In the genomic region with DNA sequence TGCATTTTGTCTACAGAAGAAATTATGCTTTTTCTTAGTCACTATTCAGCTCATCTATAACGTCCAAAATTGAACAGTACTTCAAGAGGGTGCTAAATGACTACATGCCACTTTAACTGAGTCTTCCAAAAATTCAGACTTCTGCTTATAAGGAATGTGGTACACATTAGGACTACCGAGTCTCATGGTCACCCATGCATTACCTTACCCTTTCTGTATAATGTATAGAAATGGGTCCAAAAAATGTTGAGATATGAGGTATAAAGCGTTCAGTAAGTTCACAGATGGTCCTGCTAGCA, we compare ENCODE assay signal across 29 cellular contexts.
DNase-seq lines count a peak whose midpoint lies in the region; ATAC-seq, FAIRE-seq and TF ChIP-seq lines count a peak whose summit lies in the region.
"Had no signal": no experiment of that assay in that cellular context is flagged by ENCODE, and none has a peak within 500 bp of the region (broad histone marks: within the 10 kb centered on the region; RNA-seq: fewer than 3 reads in every experiment).

No MANE protein-coding gene starts in this region.

- no peaks in the 10 kb centered on the region for H3K27me3 Mint-ChIP-seq in T-helper 1 cell treated with Interleukin-12 subunit alpha and Interleukin-12 subunit beta and Interleukin-4 antibody, amounts not matched to agents 30 μg/mL and 1 μg/mL, for 36 hours (ENCODE audit: low read depth)
- H3K27me3 Mint-ChIP-seq in mesothelial cell of epicardium (ENCODE audit: low read depth), result no peaks in the 10 kb centered on the region
- H3K27me3 Mint-ChIP-seq: activated CD4-positive, alpha-beta memory T cell treated with anti-CD3 and anti-CD28 coated beads, Interleukin-2, amount 10 ng/mL, durations not matched to agents 7 days and 5 days; activated naive CD4-positive, alpha-beta T cell treated with anti-CD3 and anti-CD28 coated beads, Interleukin-2, amount 50 U/mL, for 24 hours; activated T-helper 17 cell treated with anti-CD3 and anti-CD28 coated beads, Interleukin-2, amount 50 U/mL, for 72 hours; CD4-positive, CD25-positive, alpha-beta regulatory T cell had no signal

- no peak overlapping the region for H2AFZ ChIP-seq in OCI-LY3 (ENCODE audit: low read depth, low read length)

- no peaks in the 10 kb centered on the region for H3K9me3 Mint-ChIP-seq in T-helper 1 cell treated with Interleukin-12 subunit alpha and Interleukin-12 subunit beta and Interleukin-4 antibody, amounts not matched to agents 30 μg/mL and 1 μg/mL, for 36 hours
- no peaks in the 10 kb centered on the region for H3K9me3 Mint-ChIP-seq in mesothelial cell of epicardium
- H3K9me3 Mint-ChIP-seq: activated CD4-positive, alpha-beta memory T cell treated with anti-CD3 and anti-CD28 coated beads, Interleukin-2, amount 10 ng/mL, durations not matched to agents 7 days and 5 days; activated naive CD4-positive, alpha-beta T cell treated with anti-CD3 and anti-CD28 coated beads, Interleukin-2, amount 50 U/mL, for 24 hours; activated T-helper 17 cell treated with anti-CD3 and anti-CD28 coated beads, Interleukin-2, amount 50 U/mL, for 72 hours; CD4-positive, CD25-positive, alpha-beta regulatory T cell; H9 had no signal

- H3K36me3 ChIP-seq in OCI-LY3 (replicated peaks; ENCODE audit: low read depth, low read length) (peaks cover 9% of the 10 kb centered on the region), transverse colon (no peaks in the 10 kb centered on the region), heart right ventricle (peaks cover 0 to 5% (median 0%) of the 10 kb centered on the region in 9 donors)
- H3K36me3 ChIP-seq: heart left ventricle, suprapubic skin had no signal

- no peak overlapping the region for H3K4me2 ChIP-seq in OCI-LY3 (ENCODE audit: low read length)
- H3K4me2 ChIP-seq: smooth muscle cell had no signal

- H3K27me3 ChIP-seq in OCI-LY3 (ENCODE audit: low read depth, low read length) (no peaks in the 10 kb centered on the region), transverse colon (no peaks in the 10 kb centered on the region), heart right ventricle (no peaks in the 10 kb centered on the region)
- H3K27me3 ChIP-seq: heart left ventricle, suprapubic skin had no signal

- intact Hi-C loops in transverse colon (cut with DNase I; ENCODE audit: low total_unique reads), result no loop called here
- intact Hi-C loops in heart right ventricle (cut with DNase I), result loop anchor here in 2 of 10 donors (5.0 to 10.0 kb wide), 2 partner anchors 34 to 766 kb away; a partner anchor contains a TSS

- no peak for TF ChIP-seq CTCF in OCI-LY3 (IDR thresholded peaks at IDR 0.05; ENCODE audit: low read depth, low read length)
- no peak for TF ChIP-seq CTCF in mesothelial cell of epicardium (IDR thresholded peaks at IDR 0.05; ENCODE audit: unreplicated experiment)
- TF ChIP-seq CTCF in transverse colon (IDR thresholded peaks at IDR 0.05), result no peak
- no peak for TF ChIP-seq CTCF in heart right ventricle (IDR thresholded peaks at IDR 0.05)

- H3K4me1 ChIP-seq in OCI-LY3 (ENCODE audit: low read length) (peaks cover 34% of the 10 kb centered on the region), transverse colon (peaks cover 0 to 28% (median 11%) of the 10 kb centered on the region in 4 donors), heart right ventricle (peaks cover 0 to 39% (median 11%) of the 10 kb centered on the region in 9 donors)

- in situ Hi-C loops in transverse colon (cut with MboI; ENCODE audit: low pct_ligation_motif_present in 1 of 4, low pct_unique_long_range_greater_than_20kb in 1 of 4, low sequenced_read_pairs in 3 of 4), result loop anchor here in 3 of 4 donors (25.0 kb wide), 7 partner anchors 791 to 1091 kb away; a partner anchor contains a TSS

- FAIRE-seq in GM12891 (lab: Jason Lieb, UNC), result peak; percentile 28
- FAIRE-seq: HepG2, kidney, RCC 7860, TTC549 had no signal

- H3K4me3 Mint-ChIP-seq in T-helper 1 cell treated with Interleukin-12 subunit alpha and Interleukin-12 subunit beta and Interleukin-4 antibody, amounts not matched to agents 30 μg/mL and 1 μg/mL, for 36 hours, result no peak overlapping the region
- H3K4me3 Mint-ChIP-seq in mesothelial cell of epicardium, result no peak overlapping the region
- H3K4me3 Mint-ChIP-seq: activated CD4-positive, alpha-beta memory T cell treated with anti-CD3 and anti-CD28 coated beads, Interleukin-2, amount 10 ng/mL, durations not matched to agents 7 days and 5 days; activated naive CD4-positive, alpha-beta T cell treated with anti-CD3 and anti-CD28 coated beads, Interleukin-2, amount 50 U/mL, for 24 hours; activated T-helper 17 cell treated with anti-CD3 and anti-CD28 coated beads, Interleukin-2, amount 50 U/mL, for 72 hours had no signal

- no peaks in the 10 kb centered on the region for H4K20me1 ChIP-seq in OCI-LY3 (ENCODE audit: insufficient read depth, low read length)

- peaks cover 43% of the 10 kb centered on the region for H3K4me1 Mint-ChIP-seq in T-helper 1 cell treated with Interleukin-12 subunit alpha and Interleukin-12 subunit beta and Interleukin-4 antibody, amounts not matched to agents 30 μg/mL and 1 μg/mL, for 36 hours (ENCODE audit: low read depth)
- peaks cover 19% of the 10 kb centered on the region for H3K4me1 Mint-ChIP-seq in mesothelial cell of epicardium

- TF ChIP-seq POLR2A in GM12891 (IDR thresholded peaks at IDR 0.05; ENCODE audit: low read depth, low read length) (no peak), transverse colon (IDR thresholded peaks at IDR 0.05) (no peak)

- H3K36me3 Mint-ChIP-seq in T-helper 1 cell treated with Interleukin-12 subunit alpha and Interleukin-12 subunit beta and Interleukin-4 antibody, amounts not matched to agents 30 μg/mL and 1 μg/mL, for 36 hours (ENCODE audit: low read depth), result peaks cover 6% of the 10 kb centered on the region
- H3K36me3 Mint-ChIP-seq in mesothelial cell of epicardium, result no peaks in the 10 kb centered on the region
- H3K36me3 Mint-ChIP-seq: activated naive CD4-positive, alpha-beta T cell treated with anti-CD3 and anti-CD28 coated beads, Interleukin-2, amount 50 U/mL, for 24 hours; CD4-positive, CD25-positive, alpha-beta regulatory T cell had no signal

- DNase-seq in T-helper 1 cell, result no peak
- no peak for DNase-seq in GM12891 (ENCODE audit: insufficient read length, low spot score)
- DNase-seq in mesothelial cell of epicardium (ENCODE audit: low spot score in 2 of 2, unreplicated experiment in 2 of 2), result no peak
- DNase-seq in transverse colon, result no peak
- no peak for DNase-seq in heart right ventricle
- DNase-seq in NCI-H146 treated with DMSO at 0.1 percent for 48 hours (lab: John Stamatoyannopoulos, UW; ENCODE audit: unreplicated experiment), result no peak
- DNase-seq: 8988T; activated CD4-positive, alpha-beta memory T cell treated with anti-CD3 and anti-CD28 coated beads, Interleukin-2, amount 10 ng/mL, durations not matched to agents 7 days and 5 days; aorta; foreskin melanocyte; H9; heart left ventricle; kidney; NCI-H1092 treated with DMSO at 0.1 percent for 48 hours; NCI-H187; NCI-H2171; right cardiac atrium; SIG-M5; stimulated activated naive CD4-positive, alpha-beta T cell treated with Interleukin-2 at 50 U/mL for 16 hours had no signal

- H3K4me3 ChIP-seq in OCI-LY3 (ENCODE audit: low read length) (no peak overlapping the region), transverse colon (no peak overlapping the region), heart right ventricle (no peak overlapping the region)
- H3K4me3 ChIP-seq: heart left ventricle, smooth muscle cell, suprapubic skin had no signal

- H3K79me2 ChIP-seq in OCI-LY3 (ENCODE audit: low read length), result peaks cover 11% of the 10 kb centered on the region

- no peak overlapping the region for H3K9ac ChIP-seq in OCI-LY3 (ENCODE audit: low read length)

- no peak for TF ChIP-seq EP300 in transverse colon (IDR thresholded peaks at IDR 0.05; ENCODE audit: low read depth)

- 81 to 95% methylated on average over 2 to 3 of the region's 3 CpGs for WGBS in transverse colon (ENCODE audit: low coverage in 1 of 2), 2 donors
- 87 to 91% methylated on average over 3 of the region's 3 CpGs for WGBS in heart right ventricle, 2 donors

- H3K9me3 ChIP-seq in OCI-LY3 (ENCODE audit: insufficient read depth, low read length) (no peaks in the 10 kb centered on the region), transverse colon (no peaks in the 10 kb centered on the region), heart right ventricle (no peaks in the 10 kb centered on the region)
- H3K9me3 ChIP-seq: heart left ventricle, suprapubic skin had no signal

- H3K27ac Mint-ChIP-seq in T-helper 1 cell treated with Interleukin-12 subunit alpha and Interleukin-12 subunit beta and Interleukin-4 antibody, amounts not matched to agents 30 μg/mL and 1 μg/mL, for 36 hours, result peak overlapping the region; percentile 10
- peak overlapping the region; percentile 30 for H3K27ac Mint-ChIP-seq in mesothelial cell of epicardium
- H3K27ac Mint-ChIP-seq: activated CD4-positive, alpha-beta memory T cell treated with anti-CD3 and anti-CD28 coated beads, Interleukin-2, amount 10 ng/mL, durations not matched to agents 7 days and 5 days; activated naive CD4-positive, alpha-beta T cell treated with anti-CD3 and anti-CD28 coated beads, Interleukin-2, amount 50 U/mL, for 24 hours; activated T-helper 17 cell treated with anti-CD3 and anti-CD28 coated beads, Interleukin-2, amount 50 U/mL, for 72 hours; CD4-positive, CD25-positive, alpha-beta regulatory T cell; H9 had no signal

- ATAC-seq in heart right ventricle, result no peak
- ATAC-seq: activated T-helper 17 cell treated with anti-CD3 and anti-CD28 coated beads, Interleukin-2, amount 50 U/mL, for 72 hours; heart left ventricle; HepG2; right cardiac atrium had no signal

- H3K27ac ChIP-seq in OCI-LY3 (ENCODE audit: low read length) (0 out of 2 replicates have a peak overlapping the region, but pooled peaks have one; percentile 100), transverse colon (no peak overlapping the region), heart right ventricle (no peak overlapping the region)
- H3K27ac ChIP-seq: heart left ventricle, suprapubic skin had no signal

TF ChIP-seq in GM12891, 5 proteins besides CTCF, POLR2A, EP300 and RAD21:
- TF ChIP-seq POU2F2 (IDR thresholded peaks at IDR 0.05; ENCODE audit: low read depth, low read length), result no peak
- no peak for TF ChIP-seq PAX5 (IDR thresholded peaks at IDR 0.05; ENCODE audit: insufficient read depth, low read length, severe bottlenecking)
- no peak for TF ChIP-seq SPI1 (IDR thresholded peaks at IDR 0.05; ENCODE audit: low read depth, low read length)
- TF ChIP-seq TAF1 (IDR thresholded peaks at IDR 0.05; ENCODE audit: low read depth, low read length), result no peak
- no peak for TF ChIP-seq POLR2AphosphoS5 (IDR thresholded peaks at IDR 0.05; ENCODE audit: low read depth, low read length)
